In the genomic region with DNA sequence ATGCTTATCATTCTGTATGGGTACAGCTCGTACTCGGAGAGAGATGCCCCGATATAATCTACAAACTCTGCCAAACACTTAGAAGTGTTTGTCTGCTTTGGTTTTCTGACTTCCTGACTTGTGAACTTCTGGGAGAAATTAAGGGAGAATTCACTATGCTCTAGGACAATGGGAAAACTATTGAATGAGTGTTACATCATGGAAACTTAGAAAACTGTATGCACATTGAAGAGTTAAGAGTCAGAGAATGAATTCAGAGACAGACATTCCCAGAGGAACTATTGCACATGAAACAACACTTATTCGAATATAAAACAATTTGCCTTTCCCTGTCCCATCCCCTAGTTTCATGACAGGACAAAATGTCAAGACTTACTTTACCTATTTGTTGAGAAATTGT, we compare ENCODE assay signal across 15 cellular contexts. TPM values are rescaled to one million over a fixed set of nuclear protein-coding genes. Genes with fewer than 3 reads are reported as not detected.
A peak's percentile ranks its signal among the peaks of the same experiment; 100 is the strongest.
DNase-seq lines count a peak whose midpoint lies in the region; ATAC-seq and TF ChIP-seq lines count a peak whose summit lies in the region.
"Had no signal": no experiment of that assay in that cellular context is flagged by ENCODE, and none has a peak within 500 bp of the region (broad histone marks: within the 10 kb centered on the region; RNA-seq: fewer than 3 reads in every experiment).

No MANE protein-coding gene starts in this region.

- H3K27ac ChIP-seq in heart right ventricle: no peak overlapping the region
- H3K27ac ChIP-seq: 22Rv1; BLaER1 treated with 17β-estradiol and CSF1 and Interleukin-3, amounts not matched to agents 10 nM and 100 nM had no signal

- in situ Hi-C loops in GM13977 (cut with MboI; ENCODE audit: low pct_unique_long_range_greater_than_20kb, low sequenced_read_pairs, unreplicated experiment): no loop called here

- no peaks in the 10 kb centered on the region for H3K36me3 ChIP-seq in heart right ventricle
- H3K36me3 ChIP-seq: BLaER1 treated with 17β-estradiol and CSF1 and Interleukin-3, amounts not matched to agents 10 nM and 100 nM had no signal

- 47 to 53% methylated on average over 4 of the region's 4 CpGs for WGBS in heart right ventricle, 2 donors

- intact Hi-C loops in left cardiac atrium (cut with DNase I): no loop called here
- intact Hi-C loops in heart right ventricle (cut with DNase I): no loop called here

- no peak for TF ChIP-seq CTCF in heart right ventricle (IDR thresholded peaks at IDR 0.05)
- TF ChIP-seq CTCF in GM13977 (IDR thresholded peaks at IDR 0.05; ENCODE audit: extremely low read depth, insufficient read depth, missing control alignments): no peak

- ATAC-seq in left cardiac atrium (peak; percentile 41), heart right ventricle (no peak), GM19463 (IDR thresholded peaks at IDR 0.05; ENCODE audit: unreplicated experiment) (no peak)
- ATAC-seq: CD8-positive, alpha-beta T cell; HepG2 had no signal

- peaks cover 0 to 6% (median 0%) of the 10 kb centered on the region in 11 donors for H3K9me3 ChIP-seq in heart right ventricle
- H3K9me3 ChIP-seq: BLaER1 treated with 17β-estradiol and CSF1 and Interleukin-3, amounts not matched to agents 10 nM and 100 nM had no signal

- no peak overlapping the region for H3K4me3 ChIP-seq in heart right ventricle
- H3K4me3 ChIP-seq: BLaER1 treated with 17β-estradiol and CSF1 and Interleukin-3, amounts not matched to agents 10 nM and 100 nM had no signal

- DNase-seq in left cardiac atrium (no peak), heart right ventricle (no peak), fibroblast of gingiva (ENCODE audit: low read depth) (peak; percentile 9), fibroblast of the conjunctiva (ENCODE audit: low read depth) (peak; percentile 20), NCI-H2107 treated with DMSO at 0.1 percent for 48 hours (lab: John Stamatoyannopoulos, UW; ENCODE audit: unreplicated experiment) (no peak), GM13977 (ENCODE audit: low spot score) (no peak)
- DNase-seq: Calu3; CD8-positive, alpha-beta T cell; DMS79 treated with DMSO at 0.1 percent for 48 hours; GF-D8; H9 had no signal

- no peaks in the 10 kb centered on the region for H3K27me3 ChIP-seq in heart right ventricle
- H3K27me3 ChIP-seq: BLaER1 treated with 17β-estradiol and CSF1 and Interleukin-3, amounts not matched to agents 10 nM and 100 nM had no signal

- H3K4me1 ChIP-seq in heart right ventricle: no peaks in the 10 kb centered on the region
- H3K4me1 ChIP-seq: BLaER1 treated with 17β-estradiol and CSF1 and Interleukin-3, amounts not matched to agents 10 nM and 100 nM had no signal

RNA-seq across cellular contexts. Expression of a gene that starts 57.8 kb away (rescaled TPM):
- total RNA-seq in left cardiac atrium (10 to 100 TPM; 25.2 to 25.7 TPM), heart right ventricle (10 to 100 TPM; 14.8 to 23.2 (median 17.7) TPM)
- polyA plus RNA-seq in heart right ventricle: 10 to 100 TPM; 11.4 to 13.7 TPM

RNA-seq across cellular contexts. Expression of a gene that starts 58.0 kb away (rescaled TPM):
- total RNA-seq in left cardiac atrium (1 to 10 TPM; 8.2 to 9.8 TPM), heart right ventricle (10 to 100 TPM; 10.3 to 22.8 (median 14.6) TPM)
- polyA plus RNA-seq in heart right ventricle: 1 to 10 TPM; 5.1 to 6.6 TPM

Comparison
In these comparisons a context has a peak if more than half of its experiments do, and no peak if none do; other contexts are left out.
1. ATAC-seq: peak in left cardiac atrium (2 of 2); none in heart right ventricle (0 of 8) and GM19463 (single experiment).
2. DNase-seq: peak in fibroblast of gingiva (single experiment) and fibroblast of the conjunctiva (single experiment); none in left cardiac atrium (single experiment), heart right ventricle (0 of 2), NCI-H2107 treated with DMSO at 0.1 percent for 48 hours (single experiment) and GM13977 (single experiment).